Comparison of ENCODE assay signal across 9 cellular contexts in the genomic region with DNA sequence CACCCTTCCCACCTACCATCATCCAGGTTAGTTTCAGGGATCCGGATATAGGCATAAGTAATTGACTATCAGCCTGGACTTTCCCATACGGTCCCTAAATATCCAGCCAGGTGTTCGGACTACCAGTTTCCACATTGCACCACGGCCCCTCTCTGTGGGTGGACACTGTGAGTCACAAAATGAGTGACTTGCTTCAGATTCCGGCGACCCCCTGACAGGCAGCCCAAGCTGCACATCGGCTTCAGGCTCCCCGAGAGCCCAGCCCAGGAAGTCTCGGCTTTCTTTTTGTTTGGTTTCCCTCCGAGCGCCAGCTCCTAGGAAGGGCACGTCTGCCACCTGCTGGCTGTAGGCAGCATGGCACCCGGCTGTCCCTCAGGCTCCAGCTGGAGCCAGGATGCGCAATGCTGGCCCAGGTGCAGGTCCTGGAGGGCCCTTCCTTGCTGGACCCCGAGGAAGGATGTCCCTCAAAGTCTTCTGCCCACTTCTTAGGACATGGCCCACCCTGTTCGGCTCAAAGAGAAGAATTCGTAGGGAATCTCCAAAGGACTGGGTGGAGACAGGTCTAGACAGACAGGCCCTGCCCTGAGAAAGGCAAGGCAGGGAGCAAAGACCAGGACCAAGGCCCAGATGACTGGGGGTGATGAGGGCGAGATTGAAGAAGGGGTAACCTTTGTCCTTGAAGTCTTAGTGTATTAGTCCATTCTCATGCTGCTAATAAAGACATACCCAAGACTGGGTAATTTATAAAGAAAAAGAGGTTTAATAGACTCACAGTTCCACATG. TPM values are rescaled to one million over a fixed set of nuclear protein-coding genes. Genes with fewer than 3 reads are reported as not detected.
DNase-seq lines count a peak whose midpoint lies in the region; ATAC-seq and TF ChIP-seq lines count a peak whose summit lies in the region.
"Had no signal": no experiment of that assay in that cellular context is flagged by ENCODE, and none has a peak within 500 bp of the region (broad histone marks: within the 10 kb centered on the region; RNA-seq: fewer than 3 reads in every experiment).

No MANE protein-coding gene starts in this region.

- no peaks in the 10 kb centered on the region for H3K27me3 ChIP-seq in muscle layer of duodenum (ENCODE audit: low read depth, low read length)

- DNase-seq in CD1c-positive myeloid dendritic cell (ENCODE audit: extremely low spot score) (peak; percentile 74), NOMO-1 treated with dmso at 0.1 percent for 144 hours (lab: John Stamatoyannopoulos, UW; ENCODE audit: unreplicated experiment) (peak; percentile 29), activated T-cell treated with anti-CD3 and anti-CD28 coated beads for 24 hours (ENCODE audit: low read depth) (peak; percentile 60), epithelial cell of proximal tubule (ENCODE audit: low read depth) (no peak)
- peak; percentile 86 for DNase-seq in stimulated activated CD8-positive, alpha-beta memory T cell treated with anti-CD3 and anti-CD28 coated beads, Interleukin-4, amount 100 ng/mL, for 48 hours

- peak; percentile 84 for ATAC-seq in GM19328 (IDR thresholded peaks at IDR 0.05; ENCODE audit: unreplicated experiment)
- peak; percentile 97 for ATAC-seq in HG03442 (IDR thresholded peaks at IDR 0.05; ENCODE audit: unreplicated experiment)

- H3K27ac ChIP-seq in muscle layer of duodenum (ENCODE audit: low read length): no peak overlapping the region

- H3K4me3 ChIP-seq in epithelial cell of proximal tubule (ENCODE audit: low read depth, low read length) (peak overlapping the region; percentile 50), muscle layer of duodenum (ENCODE audit: low read depth in 1 of 2, low read length in 2 of 2) (peak overlapping the region; percentile 50 to 63)

- no peaks in the 10 kb centered on the region for H3K36me3 ChIP-seq in muscle layer of duodenum (ENCODE audit: control insufficient read depth in 1 of 2, insufficient read depth in 2 of 2, low read length in 2 of 2)

- no peaks in the 10 kb centered on the region for H3K9me3 ChIP-seq in muscle layer of duodenum (ENCODE audit: control insufficient read depth in 1 of 2, low read length in 2 of 2)

- H3K4me1 ChIP-seq in muscle layer of duodenum (ENCODE audit: control insufficient read depth in 1 of 2, insufficient read depth in 2 of 2, low read length in 2 of 2): no peaks in the 10 kb centered on the region

- peak; percentile 96 for TF ChIP-seq CTCF in epithelial cell of proximal tubule (conservative IDR thresholded peaks at IDR 0.05; ENCODE audit: low read depth, low read length)

RNA-seq across cellular contexts. Expression of gene HABP2, which starts 10.6 kb away (rescaled TPM):
- total RNA-seq in epithelial cell of proximal tubule: 0.63 TPM in 1 of 2 replicates, not detected in the other
- total RNA-seq: activated CD8-positive, alpha-beta memory T cell treated with anti-CD3 and anti-CD28 coated beads for 36 hours had no signal
